In genomic region chr14:34330846-34331245, GRCh38 we compare ENCODE assay signal across 2 cellular contexts.
TF ChIP-seq lines count a peak whose summit lies in the region.

No MANE protein-coding gene starts in this region.

TF ChIP-seq in HepG2, 621 proteins besides CTCF, POLR2A, EP300 and RAD21:
- TF ChIP-seq, protein P1, sequence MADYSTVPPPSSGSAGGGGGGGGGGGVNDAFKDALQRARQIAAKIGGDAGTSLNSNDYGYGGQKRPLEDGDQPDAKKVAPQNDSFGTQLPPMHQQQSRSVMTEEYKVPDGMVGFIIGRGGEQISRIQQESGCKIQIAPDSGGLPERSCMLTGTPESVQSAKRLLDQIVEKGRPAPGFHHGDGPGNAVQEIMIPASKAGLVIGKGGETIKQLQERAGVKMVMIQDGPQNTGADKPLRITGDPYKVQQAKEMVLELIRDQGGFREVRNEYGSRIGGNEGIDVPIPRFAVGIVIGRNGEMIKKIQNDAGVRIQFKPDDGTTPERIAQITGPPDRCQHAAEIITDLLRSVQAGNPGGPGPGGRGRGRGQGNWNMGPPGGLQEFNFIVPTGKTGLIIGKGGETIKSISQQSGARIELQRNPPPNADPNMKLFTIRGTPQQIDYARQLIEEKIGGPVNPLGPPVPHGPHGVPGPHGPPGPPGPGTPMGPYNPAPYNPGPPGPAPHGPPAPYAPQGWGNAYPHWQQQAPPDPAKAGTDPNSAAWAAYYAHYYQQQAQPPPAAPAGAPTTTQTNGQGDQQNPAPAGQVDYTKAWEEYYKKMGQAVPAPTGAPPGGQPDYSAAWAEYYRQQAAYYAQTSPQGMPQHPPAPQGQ (CRISPR knock-in tag; IDR thresholded peaks at IDR 0.05; ENCODE audit: borderline replicate concordance) = 0 out of 2 replicates have a peak, but pooled peaks have one; percentile 58
- TF ChIP-seq ZUFSP (CRISPR knock-in tag; IDR thresholded peaks at IDR 0.05; ENCODE audit: borderline replicate concordance) (no peak), SMAD9 (CRISPR knock-in tag; IDR thresholded peaks at IDR 0.05) (0 out of 2 replicates have a peak, but pooled peaks have one; percentile 61), TCF7 (IDR thresholded peaks at IDR 0.05; ENCODE audit: low read depth) (no peak), TBX2 (CRISPR knock-in tag; IDR thresholded peaks at IDR 0.05; ENCODE audit: borderline replicate concordance) (0 out of 2 replicates have a peak, but pooled peaks have one; percentile 7)
- TF ChIP-seq, protein P2, sequence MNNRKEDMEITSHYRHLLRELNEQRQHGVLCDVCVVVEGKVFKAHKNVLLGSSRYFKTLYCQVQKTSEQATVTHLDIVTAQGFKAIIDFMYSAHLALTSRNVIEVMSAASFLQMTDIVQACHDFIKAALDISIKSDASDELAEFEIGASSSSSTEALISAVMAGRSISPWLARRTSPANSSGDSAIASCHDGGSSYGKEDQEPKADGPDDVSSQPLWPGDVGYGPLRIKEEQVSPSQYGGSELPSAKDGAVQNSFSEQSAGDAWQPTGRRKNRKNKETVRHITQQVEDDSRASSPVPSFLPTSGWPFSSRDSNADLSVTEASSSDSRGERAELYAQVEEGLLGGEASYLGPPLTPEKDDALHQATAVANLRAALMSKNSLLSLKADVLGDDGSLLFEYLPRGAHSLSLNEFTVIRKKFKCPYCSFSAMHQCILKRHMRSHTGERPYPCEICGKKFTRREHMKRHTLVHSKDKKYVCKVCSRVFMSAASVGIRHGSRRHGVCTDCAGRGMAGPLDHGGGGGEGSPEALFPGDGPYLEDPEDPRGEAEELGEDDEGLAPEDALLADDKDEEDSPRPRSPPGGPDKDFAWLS (CRISPR knock-in tag; IDR thresholded peaks at IDR 0.05; ENCODE audit: borderline replicate concordance) = 0 out of 2 replicates have a peak, but pooled peaks have one; percentile 9

TF ChIP-seq in liver, 16 proteins besides CTCF, POLR2A, EP300 and RAD21 (continued from another document):
- TF ChIP-seq REST (IDR thresholded peaks at IDR 0.05) = no peak
- TF ChIP-seq GABPA (IDR thresholded peaks at IDR 0.05 in 1 of 2, conservative IDR thresholded peaks at IDR 0.05 in 1 of 2) = no peak
- no peak for TF ChIP-seq MAX (IDR thresholded peaks at IDR 0.05)
- TF ChIP-seq RXRA (IDR thresholded peaks at IDR 0.05) = peak in 1 of 2 donors; percentile 6
- no peak for TF ChIP-seq ZBTB33 (IDR thresholded peaks at IDR 0.05)
TF ChIP-seq in liver: peak in this region for 2.
